ENCODE assay signal across 8 cellular contexts in the genomic region with DNA sequence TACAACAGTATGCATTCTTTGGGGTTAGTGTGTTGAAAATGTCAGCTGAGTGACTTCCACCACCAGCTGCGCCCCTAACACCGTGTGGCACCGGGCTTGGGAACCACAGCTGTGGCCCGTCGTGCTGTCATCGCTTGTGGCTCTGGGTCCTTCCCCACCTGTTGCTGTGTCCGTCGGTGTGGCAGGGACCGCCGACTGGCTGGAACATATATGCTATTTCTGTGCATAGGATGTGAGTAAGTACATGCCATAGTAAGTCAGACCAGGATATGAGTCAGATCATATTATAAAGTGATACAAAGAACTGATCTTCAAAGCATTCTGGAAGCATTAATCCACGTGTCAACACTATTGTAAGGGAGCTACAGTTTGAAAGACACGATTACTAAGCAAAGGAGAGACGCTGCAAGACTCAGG. TPM values are rescaled to one million over a fixed set of nuclear protein-coding genes. Genes with fewer than 3 reads are reported as not detected.
DNase-seq lines count a peak whose midpoint lies in the region; ATAC-seq and TF ChIP-seq lines count a peak whose summit lies in the region.

No MANE protein-coding gene starts in this region.

- peak overlapping the region; percentile 66 for H3K27ac Mint-ChIP-seq in activated naive CD4-positive, alpha-beta T cell treated with anti-CD3 and anti-CD28 coated beads, Interleukin-2, amount 50 U/mL, for 24 hours

- peaks cover 53% of the 10 kb centered on the region for H3K4me1 Mint-ChIP-seq in activated naive CD4-positive, alpha-beta T cell treated with anti-CD3 and anti-CD28 coated beads, Interleukin-2, amount 50 U/mL, for 24 hours

- no peaks in the 10 kb centered on the region for H3K27me3 ChIP-seq in lung (ENCODE audit: control insufficient read depth, insufficient read depth)

- H3K27me3 Mint-ChIP-seq in activated naive CD4-positive, alpha-beta T cell treated with anti-CD3 and anti-CD28 coated beads, Interleukin-2, amount 50 U/mL, for 24 hours: no peaks in the 10 kb centered on the region

- H3K4me1 ChIP-seq in lung (ENCODE audit: control insufficient read depth in 2 of 2, insufficient read depth in 2 of 2, low read length in 2 of 2): peaks cover 7 to 13% of the 10 kb centered on the region in 2 donors

- peak overlapping the region; percentile 42 for H3K4me3 Mint-ChIP-seq in activated naive CD4-positive, alpha-beta T cell treated with anti-CD3 and anti-CD28 coated beads, Interleukin-2, amount 50 U/mL, for 24 hours

- H3K36me3 ChIP-seq in lung (ENCODE audit: control insufficient read depth in 2 of 2, insufficient read depth in 2 of 2, low read length in 2 of 2): peaks cover 0 to 18% of the 10 kb centered on the region in 2 donors

- DNase-seq in ACHN (peak; percentile 25), RKO (ENCODE audit: low spot score) (peak; percentile 92), lung (ENCODE audit: low spot score) (no peak), DMS114 treated with DMSO at 0.1 percent for 48 hours (lab: John Stamatoyannopoulos, UW; ENCODE audit: unreplicated experiment) (no peak)

- H3K9me3 ChIP-seq in lung (ENCODE audit: control insufficient read depth in 2 of 2, insufficient read depth in 1 of 2, low read length in 1 of 2): no peaks in the 10 kb centered on the region

- ATAC-seq in lung (ENCODE audit: insufficient read depth, low FRiP score) (no peak), HG02870 (IDR thresholded peaks at IDR 0.05; ENCODE audit: unreplicated experiment) (no peak), GM18520 (IDR thresholded peaks at IDR 0.05; ENCODE audit: unreplicated experiment) (no peak), HG03139 (IDR thresholded peaks at IDR 0.05; ENCODE audit: unreplicated experiment) (no peak)

- in situ Hi-C loops in ACHN (cut with HindIII; ENCODE audit: low pct_ligation_motif_present, low pct_unique_long_range_greater_than_20kb, low sequenced_read_pairs): no loop called here

- H3K27ac ChIP-seq in lung (ENCODE audit: low read depth in 1 of 2, low read length in 1 of 2): peak overlapping the region; percentile 21

- H3K36me3 Mint-ChIP-seq in activated naive CD4-positive, alpha-beta T cell treated with anti-CD3 and anti-CD28 coated beads, Interleukin-2, amount 50 U/mL, for 24 hours: peaks cover 15% of the 10 kb centered on the region

- H3K4me3 ChIP-seq in lung: no peak overlapping the region

- no peak for TF ChIP-seq CTCF in lung (IDR thresholded peaks at IDR 0.05; ENCODE audit: control extremely low read depth, extremely low read depth)

- no peaks in the 10 kb centered on the region for H3K9me3 Mint-ChIP-seq in activated naive CD4-positive, alpha-beta T cell treated with anti-CD3 and anti-CD28 coated beads, Interleukin-2, amount 50 U/mL, for 24 hours

- WGBS in lung, 2 donors: 74 to 87% methylated on average over 13 of the region's 13 CpGs

RNA-seq across cellular contexts. Expression of a gene that starts 31.9 kb away (rescaled TPM):
- 10 to 100 TPM; 20.6 to 36.3 TPM for total RNA-seq in lung
- polyA plus RNA-seq in lung: 10 to 100 TPM; 16.4 to 31.1 TPM

RNA-seq across cellular contexts. Expression of a gene that starts 46.6 kb away (rescaled TPM):
- total RNA-seq in lung: 1 to 10 TPM; 1.6 to 2.0 TPM
- polyA plus RNA-seq in lung: 1 to 10 TPM; 1.8 to 3.5 TPM

Comparison
In these comparisons a context has a peak if more than half of its experiments do, and no peak if none do; other contexts are left out.
1. DNase-seq: peak in ACHN (single experiment) and RKO (single experiment); none in lung (single experiment) and DMS114 treated with DMSO at 0.1 percent for 48 hours (single experiment).